ENCODE assay signal across 8 cellular contexts in genomic region chr9:34437006-34437925, GRCh38. TPM values are rescaled to one million over a fixed set of nuclear protein-coding genes. Genes with fewer than 3 reads are reported as not detected.
DNase-seq lines count a peak whose midpoint lies in the region; ATAC-seq, FAIRE-seq and TF ChIP-seq lines count a peak whose summit lies in the region.

No MANE protein-coding gene starts in this region.

- no peak overlapping the region for H4K91ac ChIP-seq in IMR-90 (ENCODE audit: insufficient read depth, low read depth, low read length)

- no peak overlapping the region for H2BK5ac ChIP-seq in IMR-90 (ENCODE audit: low read depth, low read length, poor library complexity, severe bottlenecking)

- dilution Hi-C loops in IMR-90 (cut with HindIII; ENCODE audit: low sequenced_read_pairs, unreplicated experiment) = no loop called here

- in situ Hi-C loops in IMR-90 (cut with MboI; ENCODE audit: low sequenced_read_pairs) = loop anchor here (10.0 kb wide), 2 partner anchors 58 to 168 kb away; no protein-coding TSS in a partner anchor

- no peak overlapping the region for H2BK20ac ChIP-seq in IMR-90 (ENCODE audit: low read depth, low read length)

- H2AFZ ChIP-seq in IMR-90 (replicated peaks; ENCODE audit: low read length, poor library complexity) = no peak overlapping the region
- no peak overlapping the region for H2AFZ ChIP-seq in OCI-LY1 (ENCODE audit: low read length)
- no peak overlapping the region for H2AFZ ChIP-seq in osteoblast (ENCODE audit: low read length)

- no peak overlapping the region for H3K14ac ChIP-seq in IMR-90 (replicated peaks; ENCODE audit: low read depth, low read length)

- no peak overlapping the region for H3K9ac ChIP-seq in IMR-90 (ENCODE audit: low read depth, low read length)
- H3K9ac ChIP-seq in OCI-LY1 (ENCODE audit: low read length) = no peak overlapping the region

- peaks cover 6% of the 10 kb centered on the region for H3K4me1 Mint-ChIP-seq in activated T-cell treated with anti-CD3 and anti-CD28 coated beads, Interleukin-2, amount 50 U/mL, for 72 hours (ENCODE audit: low read depth)

- no peak overlapping the region for H2BK120ac ChIP-seq in IMR-90 (ENCODE audit: low read depth, low read length)

- H3K4ac ChIP-seq in IMR-90 (ENCODE audit: low read depth, low read length) = no peak overlapping the region

- H3K4me3 ChIP-seq in IMR-90 (ENCODE audit: insufficient read depth, low read depth, low read length) = no peak overlapping the region
- H3K4me3 ChIP-seq in OCI-LY1 (ENCODE audit: low read depth, low read length, poor library complexity, severe bottlenecking) = no peak overlapping the region
- H3K4me3 ChIP-seq in fibroblast of villous mesenchyme (ENCODE audit: low read depth, low read length) = no peak overlapping the region
- no peak overlapping the region for H3K4me3 ChIP-seq in osteoblast (ENCODE audit: insufficient read depth, low read length)
- no peak overlapping the region for H3K4me3 ChIP-seq in vagina

- peak; percentile 84 for TF ChIP-seq CTCF in IMR-90 (conservative IDR thresholded peaks at IDR 0.05; ENCODE audit: low read depth, low read length)
- TF ChIP-seq CTCF in OCI-LY1 (IDR thresholded peaks at IDR 0.05; ENCODE audit: low read length) = peak; percentile 85
- TF ChIP-seq CTCF in fibroblast of villous mesenchyme (IDR thresholded peaks at IDR 0.05; ENCODE audit: insufficient read depth, low read depth, low read length) = peak; percentile 86
- TF ChIP-seq CTCF in osteoblast (IDR thresholded peaks at IDR 0.05; ENCODE audit: extremely low read depth, low read depth, low read length) = peak; percentile 86
- TF ChIP-seq CTCF in vagina (IDR thresholded peaks at IDR 0.05) = peak; percentile 40 to 61 (median 60)

- peak; percentile 79 for DNase-seq in IMR-90
- peak; percentile 54 to 68 for DNase-seq in activated T-cell treated with anti-CD3 and anti-CD28 coated beads, Interleukin-2, amount 50 U/mL, for 72 hours
- DNase-seq in fibroblast of villous mesenchyme (ENCODE audit: low read depth) = peak; percentile 81
- peak; percentile 91 for DNase-seq in osteoblast (ENCODE audit: insufficient read length, low spot score, missing footprints)
- DNase-seq in vagina (ENCODE audit: extremely low spot score in 2 of 2) = no peak

- H2AK5ac ChIP-seq in IMR-90 (ENCODE audit: low read depth, low read length) = no peak overlapping the region

- no peaks in the 10 kb centered on the region for H3K9me3 Mint-ChIP-seq in activated T-cell treated with anti-CD3 and anti-CD28 coated beads, Interleukin-2, amount 50 U/mL, for 72 hours

- peak; percentile 88 for FAIRE-seq in G401.6 (lab: Jason Lieb, UNC)

- 63% methylated on average over 2 of the region's 14 CpGs; no CpG with 5 or more reads in 1 of the 2 experiments for WGBS in IMR-90 (ENCODE audit: extremely low coverage in 2 of 2, insufficient read length in 1 of 2), 2 experiments

- 0 out of 2 replicates have a peak, but pooled peaks have one; percentile 33 for TF ChIP-seq POLR2A in IMR-90 (IDR thresholded peaks at IDR 0.05; ENCODE audit: low read depth, low read length)
- no peak for TF ChIP-seq POLR2A in vagina (IDR thresholded peaks at IDR 0.05)

- H3K4me1 ChIP-seq in IMR-90 (ENCODE audit: control insufficient read depth, insufficient read depth, low read length) (peaks cover 7% of the 10 kb centered on the region), OCI-LY1 (ENCODE audit: insufficient read depth, low read length, severe bottlenecking) (no peaks in the 10 kb centered on the region), osteoblast (ENCODE audit: insufficient read depth, low read length) (peaks cover 3% of the 10 kb centered on the region), vagina (peaks cover 11% of the 10 kb centered on the region)

- CTCF ChIA-PET in IMR-90 (lab: Yijun Ruan, JAX) = no interaction called here

- intact Hi-C loops in IMR-90 (cut with micrococcal nuclease) (loop anchor here (1.0 to 2.0 kb wide), 3 partner anchors 63 to 154 kb away; no protein-coding TSS in a partner anchor), vagina (cut with DNase I) (no loop called here)

- no peak overlapping the region for H3K56ac ChIP-seq in IMR-90 (ENCODE audit: extremely low read depth, insufficient read depth, low read length)

- BruUV-seq in IMR-90 (replicated peaks; lab: Mats Ljungman, UMichigan) = no TSS peak

- H3K27ac Mint-ChIP-seq in activated T-cell treated with anti-CD3 and anti-CD28 coated beads, Interleukin-2, amount 50 U/mL, for 72 hours = no peak overlapping the region

- H3K79me1 ChIP-seq in IMR-90 (ENCODE audit: low read depth in 1 of 2, low read length in 2 of 2) = peaks cover 11 to 42% of the 10 kb centered on the region in 2 experiments

- no peak overlapping the region for H3K23ac ChIP-seq in IMR-90 (ENCODE audit: low read depth, low read length)

- H3K27me3 Mint-ChIP-seq in activated T-cell treated with anti-CD3 and anti-CD28 coated beads, Interleukin-2, amount 50 U/mL, for 72 hours (ENCODE audit: low read depth) = no peaks in the 10 kb centered on the region

- H3K9me3 ChIP-seq in IMR-90 (ENCODE audit: control insufficient read depth, insufficient read depth, low read length) (no peaks in the 10 kb centered on the region), OCI-LY1 (ENCODE audit: low read length) (no peaks in the 10 kb centered on the region), osteoblast (ENCODE audit: low read depth, low read length) (no peaks in the 10 kb centered on the region), vagina (no peaks in the 10 kb centered on the region)

- no peak overlapping the region for H4K5ac ChIP-seq in IMR-90 (ENCODE audit: low read depth, low read length)

- no peak overlapping the region for H3K4me3 Mint-ChIP-seq in activated T-cell treated with anti-CD3 and anti-CD28 coated beads, Interleukin-2, amount 50 U/mL, for 72 hours

- H3K79me2 ChIP-seq in OCI-LY1 (ENCODE audit: insufficient read depth, low read length) (no peaks in the 10 kb centered on the region), osteoblast (ENCODE audit: insufficient read depth, low read length) (peaks cover 10% of the 10 kb centered on the region)

- ATAC-seq in IMR-90 (ENCODE audit: low read depth) (peak; percentile 92), HG03439 (IDR thresholded peaks at IDR 0.05; ENCODE audit: unreplicated experiment) (no peak)
- peak; percentile 88 to 94 for ATAC-seq in activated T-cell treated with anti-CD3 and anti-CD28 coated beads, Interleukin-2, amount 50 U/mL, for 72 hours (replicated peaks in 1 of 2)

- H3K9me2 ChIP-seq in OCI-LY1 (ENCODE audit: low read depth, low read length) = no peaks in the 10 kb centered on the region

- no peaks in the 10 kb centered on the region for H3K27me3 ChIP-seq in IMR-90 (ENCODE audit: control insufficient read depth, insufficient read depth, low read length)
- no peaks in the 10 kb centered on the region for H3K27me3 ChIP-seq in OCI-LY1 (ENCODE audit: insufficient read depth, low read length)
- H3K27me3 ChIP-seq in osteoblast (ENCODE audit: insufficient read depth, low read length) = no peaks in the 10 kb centered on the region
- H3K27me3 ChIP-seq in vagina = no peaks in the 10 kb centered on the region

- H3K9me1 ChIP-seq in IMR-90 (ENCODE audit: insufficient read depth, low read length) = peaks cover 12% of the 10 kb centered on the region; the same call in 1 of the 2 replicates

- POLR2A ChIA-PET in IMR-90 (lab: Charles Lee; ENCODE audit: unreplicated experiment) = no interaction called here

- no peak overlapping the region for H3K18ac ChIP-seq in IMR-90 (ENCODE audit: low read depth, low read length)

- H3K36me3 ChIP-seq in IMR-90 (ENCODE audit: control insufficient read depth, insufficient read depth, low read length) (peaks cover 2% of the 10 kb centered on the region; the same call in 1 of the 2 replicates), OCI-LY1 (ENCODE audit: insufficient read depth, low read length) (no peaks in the 10 kb centered on the region), osteoblast (ENCODE audit: insufficient read depth, low read length) (no peaks in the 10 kb centered on the region), vagina (peaks cover 0 to 4% of the 10 kb centered on the region in 2 donors)

- TF ChIP-seq RAD21 in IMR-90 (IDR thresholded peaks at IDR 0.05; ENCODE audit: low read length) = peak; percentile 88

- no peak overlapping the region for H2AK9ac ChIP-seq in IMR-90 (replicated peaks; ENCODE audit: low read depth, low read length, poor library complexity)

- no peak overlapping the region for H4K8ac ChIP-seq in IMR-90 (ENCODE audit: low read depth in 2 of 2, low read length in 2 of 2)

- no peaks in the 10 kb centered on the region for H3K36me3 Mint-ChIP-seq in activated T-cell treated with anti-CD3 and anti-CD28 coated beads, Interleukin-2, amount 50 U/mL, for 72 hours (ENCODE audit: insufficient read depth in 2 of 2)

- H3K27ac ChIP-seq in IMR-90 (ENCODE audit: insufficient read depth, low read length) (no peak overlapping the region), OCI-LY1 (ENCODE audit: low read depth, low read length, poor library complexity, severe bottlenecking) (no peak overlapping the region), osteoblast (ENCODE audit: low read depth, low read length) (no peak overlapping the region), vagina (no peak overlapping the region)

- no peaks in the 10 kb centered on the region for H3F3A ChIP-seq in OCI-LY1 (ENCODE audit: insufficient read depth, low read length)

- H3K4me2 ChIP-seq in IMR-90 (ENCODE audit: low read depth, low read length) (no peak overlapping the region), OCI-LY1 (ENCODE audit: low read length) (no peak overlapping the region), osteoblast (ENCODE audit: insufficient read depth, low read length) (no peak overlapping the region)

- no peak overlapping the region for H2BK15ac ChIP-seq in IMR-90 (ENCODE audit: low read depth, low read length)

- H4K20me1 ChIP-seq in IMR-90 (ENCODE audit: insufficient read depth, low read length) (peaks cover 47% of the 10 kb centered on the region), OCI-LY1 (ENCODE audit: insufficient read depth, low read length) (no peaks in the 10 kb centered on the region), osteoblast (ENCODE audit: insufficient read depth, low read length) (peaks cover 45% of the 10 kb centered on the region)

RNA-seq across cellular contexts. Expression of gene FAM219A, which starts 21.1 kb away (rescaled TPM):
- total RNA-seq in IMR-90 (2012; rRNA removed) (4.8 and 5.6 TPM in 2 replicates), fibroblast of villous mesenchyme (9.3 and 9.9 TPM in 2 replicates), osteoblast (8.5 and 9.4 TPM in 2 replicates), vagina (9.3 TPM)
- polyA plus RNA-seq in IMR-90 (2012; rRNA removed) = 20.1 and 20.8 TPM in 2 replicates
- 11.2 and 15.7 TPM in 2 replicates for polyA plus RNA-seq in IMR-90 (2012; cell fraction: cytosol; rRNA removed)
- polyA plus RNA-seq in IMR-90 (2012; cell fraction: nucleus; rRNA removed; ENCODE audit: low replicate concordance) = 56.7 and 66.7 TPM in 2 replicates
- total RNA-seq in activated T-cell treated with anti-CD3 and anti-CD28 coated beads, Interleukin-2, amount 50 U/mL, for 72 hours = 10 to 100 TPM; 15.2 to 18.1 TPM

RNA-seq across cellular contexts. Expression of gene DNAI1, which starts 21.3 kb away (rescaled TPM):
- total RNA-seq in IMR-90 (2012; rRNA removed) (not detected in 2 replicates), fibroblast of villous mesenchyme (under 0.01 TPM in 1 of 2 replicates, not detected in the other), osteoblast (47.4 TPM in 1 of 2 replicates, not detected in the other), vagina (not detected)
- not detected in 2 replicates for polyA plus RNA-seq in IMR-90 (2012; rRNA removed)
- polyA plus RNA-seq in IMR-90 (2012; cell fraction: cytosol; rRNA removed) = not detected in 2 replicates
- 0.06 TPM in 1 of 2 replicates, not detected in the other for polyA plus RNA-seq in IMR-90 (2012; cell fraction: nucleus; rRNA removed; ENCODE audit: low replicate concordance)
- under 1 TPM in 1 of 2 donors, not detected in 1; 0.23 TPM for total RNA-seq in activated T-cell treated with anti-CD3 and anti-CD28 coated beads, Interleukin-2, amount 50 U/mL, for 72 hours

Comparison
In these comparisons a context has a peak if more than half of its experiments do, and no peak if none do; other contexts are left out.
1. DNase-seq: peak in IMR-90 (single experiment), activated T-cell treated with anti-CD3 and anti-CD28 coated beads, Interleukin-2, amount 50 U/mL, for 72 hours (2 of 2), fibroblast of villous mesenchyme (single experiment) and osteoblast (single experiment); none in vagina (0 of 2).
2. Peak in every context shown above with its lines, with median percentiles within 50 percentile points of each other: CTCF ChIP-seq.